16 cellular contexts compared by ENCODE assay signal in the genomic region with DNA sequence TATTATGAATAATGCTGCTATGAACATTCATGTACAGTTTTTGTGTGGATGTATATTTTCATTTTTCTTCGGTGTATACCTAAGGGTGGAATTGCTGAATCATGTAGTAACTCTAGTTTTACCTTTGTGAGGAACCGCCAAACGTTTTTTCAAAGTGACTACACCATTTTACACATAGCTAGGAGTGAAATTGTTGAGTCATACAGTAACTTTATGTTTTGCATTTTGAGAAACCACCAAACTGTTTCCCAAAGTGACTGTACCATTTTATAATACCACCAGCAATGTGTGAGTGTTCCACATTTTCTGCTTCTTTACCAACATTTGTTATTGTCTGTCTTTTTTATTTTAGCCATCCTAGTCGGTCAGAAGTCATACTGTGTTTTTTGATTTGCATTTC. TPM values are rescaled to one million over a fixed set of nuclear protein-coding genes. Genes with fewer than 3 reads are reported as not detected.
A peak's percentile ranks its signal among the peaks of the same experiment; 100 is the strongest.
DNase-seq lines count a peak whose midpoint lies in the region; ATAC-seq and TF ChIP-seq lines count a peak whose summit lies in the region.
"Had no signal": no experiment of that assay in that cellular context is flagged by ENCODE, and none has a peak within 500 bp of the region (broad histone marks: within the 10 kb centered on the region; RNA-seq: fewer than 3 reads in every experiment).

No MANE protein-coding gene starts in this region.

- H3K79me2 ChIP-seq in GM23248 (ENCODE audit: insufficient read depth), result no peaks in the 10 kb centered on the region

- no peak overlapping the region for H3K23ac ChIP-seq in mesenchymal stem cell (ENCODE audit: low read length in 2 of 2)

- H3K4me3 Mint-ChIP-seq in natural killer cell treated with Interleukin-12 subunit alpha and Interleukin-12 subunit beta and Interleukin-15 and Interleukin-18, amount 100 ng/mL, for 72 hours, result peak overlapping the region; percentile 32
- H3K4me3 Mint-ChIP-seq in natural killer cell, result no peak overlapping the region
- H3K4me3 Mint-ChIP-seq in stimulated activated naive CD8-positive, alpha-beta T cell treated with anti-CD3 and anti-CD28 coated beads, Interleukin-15, amount 100 ng/mL, for 72 hours, result no peak overlapping the region
- H3K4me3 Mint-ChIP-seq: activated CD4-positive, alpha-beta memory T cell treated with anti-CD3 and anti-CD28 coated beads for 36 hours; brain had no signal

- H3K9me2 ChIP-seq in GM23248 (ENCODE audit: insufficient read depth), result no peaks in the 10 kb centered on the region

- H2BK15ac ChIP-seq in mesenchymal stem cell (ENCODE audit: low read depth, poor library complexity, severe bottlenecking), result no peak overlapping the region

- TF ChIP-seq CTCF in natural killer cell (IDR thresholded peaks at IDR 0.05), result no peak

- H3K27ac Mint-ChIP-seq in natural killer cell treated with Interleukin-12 subunit alpha and Interleukin-12 subunit beta and Interleukin-15 and Interleukin-18, amount 100 ng/mL, for 72 hours, result no peak overlapping the region
- no peak overlapping the region for H3K27ac Mint-ChIP-seq in natural killer cell
- H3K27ac Mint-ChIP-seq in stimulated activated naive CD8-positive, alpha-beta T cell treated with anti-CD3 and anti-CD28 coated beads, Interleukin-15, amount 100 ng/mL, for 72 hours, result no peak overlapping the region
- H3K27ac Mint-ChIP-seq: activated CD4-positive, alpha-beta memory T cell treated with anti-CD3 and anti-CD28 coated beads for 36 hours; brain had no signal

- intact Hi-C loops in natural killer cell (cut with micrococcal nuclease), result no loop called here

- H3K9ac ChIP-seq in GM23248 (no peak overlapping the region), mesenchymal stem cell (ENCODE audit: low read length) (no peak overlapping the region)

- no peaks in the 10 kb centered on the region for H3K36me3 ChIP-seq in GM23248 (ENCODE audit: low read depth)
- H3K36me3 ChIP-seq in mesenchymal stem cell (ENCODE audit: control insufficient read depth in 1 of 2, insufficient read depth in 2 of 2, low read depth in 1 of 2, low read length in 2 of 2), result no peaks in the 10 kb centered on the region
- H3K36me3 ChIP-seq: esophagus squamous epithelium, neutrophil, SJCRH30, suprapubic skin had no signal

- H2BK5ac ChIP-seq in mesenchymal stem cell (ENCODE audit: low read depth, low read length, poor library complexity, severe bottlenecking), result no peak overlapping the region

- 44 to 47% methylated on average over 4 of the region's 4 CpGs for WGBS in GM23248 (ENCODE audit: low coverage in 1 of 2, low lambda C conversion rate in 2 of 2, missing lambda C conversion rate in 2 of 2), 2 experiments
- WGBS in mesenchymal stem cell, result 39% methylated on average over 3 of the region's 4 CpGs

- no peaks in the 10 kb centered on the region for H3F3A ChIP-seq in GM23248 (ENCODE audit: insufficient read depth)

- H3K27ac ChIP-seq in GM23248, result no peak overlapping the region
- H3K27ac ChIP-seq in mesenchymal stem cell (ENCODE audit: low read length, poor library complexity, severe bottlenecking), result no peak overlapping the region
- H3K27ac ChIP-seq: esophagus squamous epithelium, neutrophil, SJCRH30, suprapubic skin had no signal

- peaks cover 35 to 57% of the 10 kb centered on the region in 2 donors for H3K27me3 Mint-ChIP-seq in natural killer cell treated with Interleukin-12 subunit alpha and Interleukin-12 subunit beta and Interleukin-15 and Interleukin-18, amount 100 ng/mL, for 72 hours
- H3K27me3 Mint-ChIP-seq in natural killer cell (ENCODE audit: low read depth in 2 of 2), result peaks cover 33 to 50% of the 10 kb centered on the region in 2 donors
- peaks cover 51% of the 10 kb centered on the region for H3K27me3 Mint-ChIP-seq in stimulated activated naive CD8-positive, alpha-beta T cell treated with anti-CD3 and anti-CD28 coated beads, Interleukin-15, amount 100 ng/mL, for 72 hours

- DNase-seq in natural killer cell treated with Interleukin-12 subunit alpha and Interleukin-12 subunit beta and Interleukin-15 and Interleukin-18, amount 100 ng/mL, for 72 hours (ENCODE audit: low spot score), result no peak
- DNase-seq in natural killer cell (no peak), GM23248 (peak; percentile 9), NCI-H2029 (lab: John Stamatoyannopoulos, UW) (no peak), SK-N-DZ (ENCODE audit: low spot score) (no peak), mesenchymal stem cell (no peak)
- no peak for DNase-seq in stimulated activated naive CD8-positive, alpha-beta T cell treated with anti-CD3 and anti-CD28 coated beads, Interleukin-15, amount 100 ng/mL, for 72 hours
- DNase-seq: activated CD4-positive, alpha-beta memory T cell treated with anti-CD3 and anti-CD28 coated beads for 36 hours; esophagus squamous epithelium; NCI-H2107; SJCRH30; stimulated activated CD4-positive, alpha-beta T cell treated with anti-CD3 and anti-CD28 coated beads, Interleukin-1b, Interleukin-23, amount 100 ng/mL, for 48 hours had no signal

- H2AFZ ChIP-seq in GM23248 (no peak overlapping the region), mesenchymal stem cell (ENCODE audit: low read depth, low read length) (no peak overlapping the region)

- H3K36me3 Mint-ChIP-seq in natural killer cell treated with Interleukin-12 subunit alpha and Interleukin-12 subunit beta and Interleukin-15 and Interleukin-18, amount 100 ng/mL, for 72 hours, result peaks cover 5% of the 10 kb centered on the region
- peaks cover 5% of the 10 kb centered on the region for H3K36me3 Mint-ChIP-seq in natural killer cell
- H3K36me3 Mint-ChIP-seq: activated CD4-positive, alpha-beta memory T cell treated with anti-CD3 and anti-CD28 coated beads for 36 hours; brain had no signal

- peaks cover 0 to 10% of the 10 kb centered on the region in 2 donors for H3K4me1 Mint-ChIP-seq in natural killer cell treated with Interleukin-12 subunit alpha and Interleukin-12 subunit beta and Interleukin-15 and Interleukin-18, amount 100 ng/mL, for 72 hours (ENCODE audit: low read depth in 2 of 2)
- H3K4me1 Mint-ChIP-seq in natural killer cell, result peaks cover 0 to 6% of the 10 kb centered on the region in 2 donors
- no peaks in the 10 kb centered on the region for H3K4me1 Mint-ChIP-seq in stimulated activated naive CD8-positive, alpha-beta T cell treated with anti-CD3 and anti-CD28 coated beads, Interleukin-15, amount 100 ng/mL, for 72 hours

- H3K4me3 ChIP-seq in GM23248 (no peak overlapping the region), mesenchymal stem cell (ENCODE audit: insufficient read depth in 1 of 2, low read depth in 1 of 2, low read length in 2 of 2) (no peak overlapping the region)
- H3K4me3 ChIP-seq: esophagus squamous epithelium, SJCRH30, suprapubic skin had no signal

- H3K4ac ChIP-seq in mesenchymal stem cell (ENCODE audit: low read depth in 1 of 2, low read length in 2 of 2), result no peak overlapping the region

- ATAC-seq in natural killer cell treated with Interleukin-12 subunit alpha and Interleukin-12 subunit beta and Interleukin-15 and Interleukin-18, amount 100 ng/mL, for 72 hours, result peak; percentile 62 to 80
- no peak for ATAC-seq in natural killer cell
- ATAC-seq in HG03342 (IDR thresholded peaks at IDR 0.05; ENCODE audit: unreplicated experiment), result peak; percentile 85
- peak; percentile 46 for ATAC-seq in stimulated activated naive CD8-positive, alpha-beta T cell treated with anti-CD3 and anti-CD28 coated beads, Interleukin-15, amount 100 ng/mL, for 72 hours

- no peak overlapping the region for H3K18ac ChIP-seq in mesenchymal stem cell (ENCODE audit: low read depth in 1 of 2, low read length in 2 of 2)

- no peak overlapping the region for H2AK5ac ChIP-seq in mesenchymal stem cell (ENCODE audit: low read length, severe bottlenecking)

- H2BK120ac ChIP-seq in mesenchymal stem cell (ENCODE audit: low read depth, low read length), result no peak overlapping the region

- H3K14ac ChIP-seq in mesenchymal stem cell (ENCODE audit: low read length in 2 of 2), result no peak overlapping the region

- H4K20me1 ChIP-seq in GM23248 (ENCODE audit: insufficient read depth), result no peaks in the 10 kb centered on the region

- H3K27me3 ChIP-seq in GM23248 (replicated peaks; ENCODE audit: insufficient read depth), result 0 out of 2 replicates have a peak, but pooled peaks cover 17% of the 10 kb centered on the region
- peaks cover 4 to 9% of the 10 kb centered on the region in 2 experiments for H3K27me3 ChIP-seq in mesenchymal stem cell (ENCODE audit: control insufficient read depth in 1 of 2, insufficient read depth in 1 of 2, low read length in 2 of 2)
- H3K27me3 ChIP-seq: SJCRH30 had no signal

- no peak overlapping the region for H4K8ac ChIP-seq in mesenchymal stem cell (ENCODE audit: low read length)

- H3K9me3 ChIP-seq in GM23248 (ENCODE audit: low read depth), result no peaks in the 10 kb centered on the region
- H3K9me3 ChIP-seq in mesenchymal stem cell (ENCODE audit: control insufficient read depth, low read length), result no peaks in the 10 kb centered on the region
- H3K9me3 ChIP-seq: esophagus squamous epithelium, neutrophil, SJCRH30, suprapubic skin had no signal

- H3K79me1 ChIP-seq in mesenchymal stem cell (replicated peaks; ENCODE audit: low read length, poor library complexity, severe bottlenecking), result no peaks in the 10 kb centered on the region

- H3K4me2 ChIP-seq in GM23248 (ENCODE audit: unreplicated experiment), result no peak overlapping the region
- no peak overlapping the region for H3K4me2 ChIP-seq in mesenchymal stem cell (ENCODE audit: low read length, poor library complexity, severe bottlenecking)

- no peaks in the 10 kb centered on the region; the same call in 1 of the 2 replicates for H3K4me1 ChIP-seq in GM23248 (ENCODE audit: insufficient read depth)
- H3K4me1 ChIP-seq in mesenchymal stem cell (ENCODE audit: control insufficient read depth, insufficient read depth, low read depth, low read length), result peaks cover 2% of the 10 kb centered on the region
- H3K4me1 ChIP-seq: esophagus squamous epithelium, SJCRH30 had no signal

- no peak overlapping the region for H2BK12ac ChIP-seq in mesenchymal stem cell (ENCODE audit: low read length in 2 of 2)

- no peak overlapping the region for H4K91ac ChIP-seq in mesenchymal stem cell (ENCODE audit: low read length)

- no peaks in the 10 kb centered on the region for H3K9me3 Mint-ChIP-seq in natural killer cell treated with Interleukin-12 subunit alpha and Interleukin-12 subunit beta and Interleukin-15 and Interleukin-18, amount 100 ng/mL, for 72 hours
- peaks cover 0 to 2% of the 10 kb centered on the region in 2 donors for H3K9me3 Mint-ChIP-seq in natural killer cell
- H3K9me3 Mint-ChIP-seq in stimulated activated naive CD8-positive, alpha-beta T cell treated with anti-CD3 and anti-CD28 coated beads, Interleukin-15, amount 100 ng/mL, for 72 hours, result no peaks in the 10 kb centered on the region

- in situ Hi-C loops in GM23248 (cut with MboI), result no loop called here

RNA-seq across cellular contexts. Expression of a gene that starts 3.1 kb away (rescaled TPM):
- total RNA-seq in natural killer cell treated with Interleukin-12 subunit alpha and Interleukin-12 subunit beta and Interleukin-15 and Interleukin-18, amount 100 ng/mL, for 72 hours, result not detected
- not detected for total RNA-seq in natural killer cell
- total RNA-seq in GM23248 (2014; rRNA removed; shearing (Covaris generic)), result not detected in 2 replicates
- not detected in 2 replicates for polyA plus RNA-seq in GM23248 (2016; fragmentation: Nextera tagmentation; extraction: Ambion mirVana)
- polyA plus RNA-seq in SK-N-DZ (2014; cell fraction: cytosol; rRNA removed), result not detected in 2 replicates
- polyA plus RNA-seq in SK-N-DZ (2014; cell fraction: nucleus; rRNA removed), result 0.18 TPM in 1 of 2 replicates, not detected in the other
- polyA plus RNA-seq in mesenchymal stem cell (2013, experiment 1 of 2), result not detected
- not detected for polyA plus RNA-seq in mesenchymal stem cell (2013, experiment 2 of 2)
- total RNA-seq: activated CD4-positive, alpha-beta memory T cell treated with anti-CD3 and anti-CD28 coated beads for 36 hours; esophagus squamous epithelium; SJCRH30; suprapubic skin had no signal

Comparison
In these comparisons a context has a peak if more than half of its experiments do, and no peak if none do; other contexts are left out.
1. ATAC-seq: peak in natural killer cell treated with Interleukin-12 subunit alpha and Interleukin-12 subunit beta and Interleukin-15 and Interleukin-18, amount 100 ng/mL, for 72 hours (2 of 2), HG03342 (single experiment) and stimulated activated naive CD8-positive, alpha-beta T cell treated with anti-CD3 and anti-CD28 coated beads, Interleukin-15, amount 100 ng/mL, for 72 hours (single experiment); none in natural killer cell (0 of 3).